18 cellular contexts compared by ENCODE assay signal in genomic region chr6:123074616-123075015, GRCh38.
"Had no signal": no experiment of that assay in that cellular context is flagged by ENCODE, and none has a peak within 500 bp of the region (broad histone marks: within the 10 kb centered on the region; RNA-seq: fewer than 3 reads in every experiment).

No MANE protein-coding gene starts in this region.

- H3K36me3 ChIP-seq: MG63 had no signal

- H3K9me3 ChIP-seq: MG63, SK-N-SH had no signal

- H3K27me3 ChIP-seq: MG63 had no signal

- DNase-seq: KBM-7, MG63, NCI-H1092, NCI-H1105 treated with DMSO at 0.1 percent for 48 hours, NCI-H1417 treated with DMSO at 0.1 percent for 48 hours, NCI-H146, NCI-H1694 treated with DMSO at 0.1 percent for 48 hours, NCI-H1930, NCI-H2081, NCI-H2107, NCI-H2227 treated with DMSO at 0.1 percent for 48 hours, NCI-H524, NCI-H526 treated with DMSO at 0.1 percent for 48 hours, NCI-H748 treated with DMSO at 0.1 percent for 48 hours, RPMI8226, SHP77, SK-N-SH, SW 1271 had no signal

- H3K9ac ChIP-seq: SK-N-SH had no signal

- H3K4me2 ChIP-seq: SK-N-SH had no signal

- H3K4me3 ChIP-seq: MG63 had no signal
